Comparison of ENCODE assay signal across 1 cellular context in the genomic region with DNA sequence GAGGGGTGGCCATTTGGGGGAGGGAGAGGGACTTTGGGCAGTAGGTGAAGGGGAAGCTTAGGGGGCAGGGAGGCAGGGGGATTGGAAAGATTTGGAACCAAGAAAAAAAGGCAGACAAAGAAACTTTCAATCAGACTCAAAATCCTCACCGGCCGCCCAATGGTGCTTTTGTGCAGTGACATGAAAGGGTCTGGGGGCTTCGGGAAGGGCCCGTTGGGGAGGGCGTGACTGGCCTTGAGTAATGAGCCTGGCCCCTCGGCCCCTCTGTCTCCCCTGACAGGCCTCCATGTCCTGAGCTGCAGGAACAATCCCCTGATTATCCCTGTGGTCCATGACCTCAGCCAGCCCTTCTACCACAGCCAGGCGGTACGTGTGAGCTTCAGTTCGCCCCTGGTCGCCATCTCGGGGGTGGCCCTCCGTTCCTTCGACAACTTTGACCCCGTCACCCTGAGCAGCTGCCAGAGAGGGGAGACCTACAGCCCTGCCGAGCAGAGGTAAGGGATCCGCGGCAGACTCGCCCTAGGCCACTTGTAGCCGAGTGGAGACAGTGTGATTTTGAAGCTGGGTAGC.
A peak's percentile ranks its signal among the peaks of the same experiment; 100 is the strongest.
TF ChIP-seq lines count a peak whose summit lies in the region.

No MANE protein-coding gene starts in this region.

TF ChIP-seq in HepG2, 621 proteins besides CTCF, POLR2A, EP300 and RAD21 (continued from another document):
- TF ChIP-seq, protein P1, sequence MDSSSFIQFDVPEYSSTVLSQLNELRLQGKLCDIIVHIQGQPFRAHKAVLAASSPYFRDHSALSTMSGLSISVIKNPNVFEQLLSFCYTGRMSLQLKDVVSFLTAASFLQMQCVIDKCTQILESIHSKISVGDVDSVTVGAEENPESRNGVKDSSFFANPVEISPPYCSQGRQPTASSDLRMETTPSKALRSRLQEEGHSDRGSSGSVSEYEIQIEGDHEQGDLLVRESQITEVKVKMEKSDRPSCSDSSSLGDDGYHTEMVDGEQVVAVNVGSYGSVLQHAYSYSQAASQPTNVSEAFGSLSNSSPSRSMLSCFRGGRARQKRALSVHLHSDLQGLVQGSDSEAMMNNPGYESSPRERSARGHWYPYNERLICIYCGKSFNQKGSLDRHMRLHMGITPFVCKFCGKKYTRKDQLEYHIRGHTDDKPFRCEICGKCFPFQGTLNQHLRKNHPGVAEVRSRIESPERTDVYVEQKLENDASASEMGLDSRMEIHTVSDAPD (CRISPR knock-in tag; IDR thresholded peaks at IDR 0.05): no peak
- no peak for TF ChIP-seq ZC3H4 (CRISPR knock-in tag; IDR thresholded peaks at IDR 0.05; ENCODE audit: borderline replicate concordance)
- TF ChIP-seq ISX (CRISPR knock-in tag; conservative IDR thresholded peaks at IDR 0.05): no peak
- no peak for TF ChIP-seq NRL (CRISPR knock-in tag; IDR thresholded peaks at IDR 0.05; ENCODE audit: borderline replicate concordance)
- TF ChIP-seq, protein P2, sequence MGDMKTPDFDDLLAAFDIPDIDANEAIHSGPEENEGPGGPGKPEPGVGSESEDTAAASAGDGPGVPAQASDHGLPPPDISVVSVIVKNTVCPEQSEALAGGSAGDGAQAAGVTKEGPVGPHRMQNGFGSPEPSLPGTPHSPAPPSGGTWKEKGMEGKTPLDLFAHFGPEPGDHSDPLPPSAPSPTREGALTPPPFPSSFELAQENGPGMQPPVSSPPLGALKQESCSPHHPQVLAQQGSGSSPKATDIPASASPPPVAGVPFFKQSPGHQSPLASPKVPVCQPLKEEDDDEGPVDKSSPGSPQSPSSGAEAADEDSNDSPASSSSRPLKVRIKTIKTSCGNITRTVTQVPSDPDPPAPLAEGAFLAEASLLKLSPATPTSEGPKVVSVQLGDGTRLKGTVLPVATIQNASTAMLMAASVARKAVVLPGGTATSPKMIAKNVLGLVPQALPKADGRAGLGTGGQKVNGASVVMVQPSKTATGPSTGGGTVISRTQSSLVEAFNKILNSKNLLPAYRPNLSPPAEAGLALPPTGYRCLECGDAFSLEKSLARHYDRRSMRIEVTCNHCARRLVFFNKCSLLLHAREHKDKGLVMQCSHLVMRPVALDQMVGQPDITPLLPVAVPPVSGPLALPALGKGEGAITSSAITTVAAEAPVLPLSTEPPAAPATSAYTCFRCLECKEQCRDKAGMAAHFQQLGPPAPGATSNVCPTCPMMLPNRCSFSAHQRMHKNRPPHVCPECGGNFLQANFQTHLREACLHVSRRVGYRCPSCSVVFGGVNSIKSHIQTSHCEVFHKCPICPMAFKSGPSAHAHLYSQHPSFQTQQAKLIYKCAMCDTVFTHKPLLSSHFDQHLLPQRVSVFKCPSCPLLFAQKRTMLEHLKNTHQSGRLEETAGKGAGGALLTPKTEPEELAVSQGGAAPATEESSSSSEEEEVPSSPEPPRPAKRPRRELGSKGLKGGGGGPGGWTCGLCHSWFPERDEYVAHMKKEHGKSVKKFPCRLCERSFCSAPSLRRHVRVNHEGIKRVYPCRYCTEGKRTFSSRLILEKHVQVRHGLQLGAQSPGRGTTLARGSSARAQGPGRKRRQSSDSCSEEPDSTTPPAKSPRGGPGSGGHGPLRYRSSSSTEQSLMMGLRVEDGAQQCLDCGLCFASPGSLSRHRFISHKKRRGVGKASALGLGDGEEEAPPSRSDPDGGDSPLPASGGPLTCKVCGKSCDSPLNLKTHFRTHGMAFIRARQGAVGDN (CRISPR knock-in tag; IDR thresholded peaks at IDR 0.05): peak; percentile 23; the same call in 1 of the 2 replicates
- TF ChIP-seq ZNF503 (CRISPR knock-in tag; IDR thresholded peaks at IDR 0.05): no peak
- TF ChIP-seq ZSCAN9 (CRISPR knock-in tag; IDR thresholded peaks at IDR 0.05; ENCODE audit: borderline replicate concordance): no peak
- no peak for TF ChIP-seq HMG20B (CRISPR knock-in tag; conservative IDR thresholded peaks at IDR 0.05)
- TF ChIP-seq ZBTB21 (CRISPR knock-in tag; IDR thresholded peaks at IDR 0.05): no peak
- TF ChIP-seq SMC3 (IDR thresholded peaks at IDR 0.05; ENCODE audit: low read length): no peak
- no peak for TF ChIP-seq SOX6 (IDR thresholded peaks at IDR 0.05)
- TF ChIP-seq SOX6 (CRISPR knock-in tag; IDR thresholded peaks at IDR 0.05): peak; percentile 30; the same call in 1 of the 2 replicates
- TF ChIP-seq XBP1 (CRISPR knock-in tag; IDR thresholded peaks at IDR 0.05): no peak
- no peak for TF ChIP-seq TEAD2 (CRISPR knock-in tag; IDR thresholded peaks at IDR 0.05)
- TF ChIP-seq, protein P3, sequence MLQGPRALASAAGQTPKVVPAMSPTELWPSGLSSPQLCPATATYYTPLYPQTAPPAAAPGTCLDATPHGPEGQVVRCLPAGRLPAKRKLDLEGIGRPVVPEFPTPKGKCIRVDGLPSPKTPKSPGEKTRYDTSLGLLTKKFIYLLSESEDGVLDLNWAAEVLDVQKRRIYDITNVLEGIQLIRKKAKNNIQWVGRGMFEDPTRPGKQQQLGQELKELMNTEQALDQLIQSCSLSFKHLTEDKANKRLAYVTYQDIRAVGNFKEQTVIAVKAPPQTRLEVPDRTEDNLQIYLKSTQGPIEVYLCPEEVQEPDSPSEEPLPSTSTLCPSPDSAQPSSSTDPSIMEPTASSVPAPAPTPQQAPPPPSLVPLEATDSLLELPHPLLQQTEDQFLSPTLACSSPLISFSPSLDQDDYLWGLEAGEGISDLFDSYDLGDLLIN (CRISPR knock-in tag; IDR thresholded peaks at IDR 0.05; ENCODE audit: borderline replicate concordance): no peak
- TF ChIP-seq ZNF207 (IDR thresholded peaks at IDR 0.05; ENCODE audit: borderline replicate concordance): no peak
- no peak for TF ChIP-seq ZFP36 (IDR thresholded peaks at IDR 0.05; ENCODE audit: borderline replicate concordance, low read depth, low read length, partially characterized antibody)
- TF ChIP-seq ZBTB7A (CRISPR knock-in tag; IDR thresholded peaks at IDR 0.05): 0 out of 2 replicates have a peak, but pooled peaks have one; percentile 17
- TF ChIP-seq ZKSCAN1 (IDR thresholded peaks at IDR 0.05; ENCODE audit: low read length): no peak
